ENCODE assay signal across 9 cellular contexts in the genomic region with DNA sequence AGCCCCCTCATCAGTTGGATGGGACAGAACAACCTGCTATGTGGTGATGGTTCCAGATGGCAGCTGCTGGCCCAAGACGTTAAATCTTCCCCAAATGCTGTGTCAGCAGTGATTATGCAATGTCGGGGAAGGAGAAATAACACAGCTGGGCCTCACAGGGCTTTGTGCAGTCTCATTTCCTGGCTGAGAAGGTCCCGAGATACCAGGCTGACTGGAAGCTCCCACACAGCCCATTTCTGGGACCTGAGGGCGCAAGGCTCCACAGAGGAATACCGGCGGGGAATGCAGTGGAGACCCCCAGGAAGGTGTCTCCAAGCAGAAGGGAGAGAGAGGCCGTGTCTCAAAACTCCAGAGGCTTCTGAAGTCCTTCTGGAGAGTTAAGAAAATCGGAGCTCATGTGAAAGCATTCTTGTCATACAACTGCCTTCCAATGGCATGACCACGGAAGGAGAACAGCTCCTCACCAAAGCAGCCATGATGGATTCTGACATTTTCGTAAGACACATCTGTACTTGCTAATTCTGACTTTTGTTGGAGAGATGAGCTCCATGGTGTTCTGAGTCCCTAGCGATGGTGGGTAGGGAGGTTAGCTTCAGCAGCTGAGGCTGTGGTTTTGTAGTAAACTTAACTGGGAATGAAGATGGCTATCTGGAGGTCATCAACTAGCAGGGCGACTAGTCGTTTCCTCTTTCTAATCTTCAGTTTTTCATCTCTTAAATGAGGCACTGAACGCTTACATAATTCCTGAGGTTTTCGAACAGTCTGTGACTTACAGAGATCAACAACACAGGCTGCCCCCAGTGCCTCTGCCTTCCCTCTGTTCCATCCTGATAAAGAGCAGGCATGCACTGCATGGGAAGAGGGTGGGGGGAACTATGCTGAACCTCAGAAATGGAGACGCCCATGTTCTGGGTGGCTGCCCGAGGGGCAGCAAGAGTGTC. TPM values are rescaled to one million over a fixed set of nuclear protein-coding genes. Genes with fewer than 3 reads are reported as not detected.
DNase-seq lines count a peak whose midpoint lies in the region; TF ChIP-seq lines count a peak whose summit lies in the region.
"Had no signal": no experiment of that assay in that cellular context is flagged by ENCODE, and none has a peak within 500 bp of the region (broad histone marks: within the 10 kb centered on the region; RNA-seq: fewer than 3 reads in every experiment).

No MANE protein-coding gene starts in this region.

- H3K27ac ChIP-seq in Peyer's patch, result peak overlapping the region; percentile 49 to 77 (median 62)
- no peak overlapping the region for H3K27ac ChIP-seq in fibroblast of lung (ENCODE audit: insufficient read depth, low read length)
- H3K27ac ChIP-seq in neural progenitor cell, result no peak overlapping the region
- no peak overlapping the region for H3K27ac ChIP-seq in endodermal cell (ENCODE audit: low read depth, low read length)

- H3K27me3 Mint-ChIP-seq in neural progenitor cell (ENCODE audit: insufficient read depth, low read depth), result no peaks in the 10 kb centered on the region
- H3K27me3 Mint-ChIP-seq in endodermal cell (ENCODE audit: insufficient read depth), result peaks cover 2% of the 10 kb centered on the region

- 92 to 95% methylated on average over 8 to 17 of the region's 17 CpGs for WGBS in endodermal cell (ENCODE audit: insufficient coverage in 1 of 2, insufficient read length in 1 of 2), 2 experiments

- H4K20me1 ChIP-seq in fibroblast of lung (ENCODE audit: control insufficient read depth, extremely low read depth, insufficient read depth, low read length) (no peaks in the 10 kb centered on the region), neural progenitor cell (ENCODE audit: low read depth) (no peaks in the 10 kb centered on the region)

- H3K9ac ChIP-seq in fibroblast of lung (ENCODE audit: insufficient read depth, low read length) (no peak overlapping the region), neural progenitor cell (no peak overlapping the region), endodermal cell (ENCODE audit: extremely low read depth, low read length, poor library complexity, severe bottlenecking) (no peak overlapping the region)

- DNase-seq in AG10803 (ENCODE audit: low read depth) (peak; percentile 63), Peyer's patch (peak in 1 of 3 donors; percentile 62), fibroblast of lung (ENCODE audit: low read depth in 2 of 2) (peak; percentile 12 to 58), neural progenitor cell (ENCODE audit: low spot score) (no peak), iPS-NIHi7 (ENCODE audit: extremely low spot score) (no peak), cerebellar cortex (ENCODE audit: low spot score) (no peak), LoVo (ENCODE audit: low spot score) (no peak), endodermal cell (no peak)

- no peak overlapping the region for H3K4me3 Mint-ChIP-seq in neural progenitor cell
- no peak overlapping the region for H3K4me3 Mint-ChIP-seq in endodermal cell
- H3K4me3 Mint-ChIP-seq: B cell had no signal

- TF ChIP-seq CTCF in AG10803 (conservative IDR thresholded peaks at IDR 0.05; ENCODE audit: low read length) (no peak), Peyer's patch (IDR thresholded peaks at IDR 0.05) (no peak), fibroblast of lung (conservative IDR thresholded peaks at IDR 0.05 in 1 of 2, IDR thresholded peaks at IDR 0.05 in 1 of 2; ENCODE audit: low read depth in 1 of 2, low read length in 2 of 2) (no peak), neural progenitor cell (IDR thresholded peaks at IDR 0.05) (no peak), endodermal cell (conservative IDR thresholded peaks at IDR 0.05) (no peak)

- no peak overlapping the region for H3K4me3 ChIP-seq in AG10803 (ENCODE audit: low read length)
- peak overlapping the region in 1 of 4 donors; percentile 7 for H3K4me3 ChIP-seq in Peyer's patch
- H3K4me3 ChIP-seq in fibroblast of lung (replicated peaks in 1 of 4; ENCODE audit: control extremely low read depth in 1 of 4, insufficient read depth in 1 of 4, low read depth in 3 of 4, low read length in 4 of 4), result no peak overlapping the region
- H3K4me3 ChIP-seq in neural progenitor cell, result no peak overlapping the region
- H3K4me3 ChIP-seq in endodermal cell (ENCODE audit: low read length), result no peak overlapping the region

- H3K79me2 ChIP-seq in fibroblast of lung (ENCODE audit: control insufficient read depth, insufficient read depth, low read length) (no peaks in the 10 kb centered on the region), neural progenitor cell (ENCODE audit: low read depth) (no peaks in the 10 kb centered on the region)

- no peaks in the 10 kb centered on the region for H3F3A ChIP-seq in neural progenitor cell (ENCODE audit: low read depth)

- peaks cover 10% of the 10 kb centered on the region for H3K9me3 Mint-ChIP-seq in neural progenitor cell
- peaks cover 13% of the 10 kb centered on the region for H3K9me3 Mint-ChIP-seq in endodermal cell

- H2AFZ ChIP-seq in fibroblast of lung (ENCODE audit: low read length), result no peak overlapping the region
- no peak overlapping the region for H2AFZ ChIP-seq in neural progenitor cell (replicated peaks)

- H3K9me3 ChIP-seq in Peyer's patch, result no peaks in the 10 kb centered on the region
- H3K9me3 ChIP-seq in fibroblast of lung (ENCODE audit: control insufficient read depth, insufficient read depth, low read depth, low read length), result no peaks in the 10 kb centered on the region
- peaks cover 6% of the 10 kb centered on the region for H3K9me3 ChIP-seq in neural progenitor cell (ENCODE audit: low read depth)
- peaks cover 8% of the 10 kb centered on the region for H3K9me3 ChIP-seq in endodermal cell (ENCODE audit: control insufficient read depth, low read length)

- peak overlapping the region; percentile 62 for H3K27ac Mint-ChIP-seq in neural progenitor cell
- H3K27ac Mint-ChIP-seq in endodermal cell, result no peak overlapping the region
- H3K27ac Mint-ChIP-seq: B cell had no signal

- TF ChIP-seq POLR2A in Peyer's patch (IDR thresholded peaks at IDR 0.05), result no peak

- no peak overlapping the region for H3K4me2 ChIP-seq in fibroblast of lung (ENCODE audit: extremely low read depth, insufficient read depth, low read length)
- H3K4me2 ChIP-seq in neural progenitor cell, result no peak overlapping the region

- H3K4me1 ChIP-seq in Peyer's patch (peaks cover 0 to 42% (median 6%) of the 10 kb centered on the region in 4 donors), fibroblast of lung (ENCODE audit: control insufficient read depth, extremely low read depth, insufficient read depth, low read length) (peaks cover 2% of the 10 kb centered on the region), neural progenitor cell (peaks cover 14% of the 10 kb centered on the region), endodermal cell (ENCODE audit: control insufficient read depth, insufficient read depth, low read length) (peaks cover 5% of the 10 kb centered on the region)

- H3K27me3 ChIP-seq in Peyer's patch, result no peaks in the 10 kb centered on the region
- H3K27me3 ChIP-seq in fibroblast of lung (ENCODE audit: control insufficient read depth, insufficient read depth, low read length), result peaks cover 2% of the 10 kb centered on the region
- no peaks in the 10 kb centered on the region for H3K27me3 ChIP-seq in neural progenitor cell
- H3K27me3 ChIP-seq in endodermal cell (ENCODE audit: control insufficient read depth, insufficient read depth, low read length, poor library complexity, severe bottlenecking), result no peaks in the 10 kb centered on the region

- H3K36me3 ChIP-seq in Peyer's patch (no peaks in the 10 kb centered on the region), fibroblast of lung (ENCODE audit: control insufficient read depth, insufficient read depth, low read length) (no peaks in the 10 kb centered on the region), neural progenitor cell (no peaks in the 10 kb centered on the region), endodermal cell (ENCODE audit: control insufficient read depth, insufficient read depth, low read length) (no peaks in the 10 kb centered on the region)

- peaks cover 8% of the 10 kb centered on the region for H3K4me1 Mint-ChIP-seq in neural progenitor cell
- H3K4me1 Mint-ChIP-seq in endodermal cell, result peaks cover 15% of the 10 kb centered on the region

- H3K36me3 Mint-ChIP-seq in neural progenitor cell, result peaks cover 7% of the 10 kb centered on the region
- peaks cover under 1% of the 10 kb centered on the region for H3K36me3 Mint-ChIP-seq in endodermal cell (ENCODE audit: low read depth)

RNA-seq across cellular contexts. Expression of a gene that starts 28.4 kb away (rescaled TPM):
- 100 to 1,000 TPM in 1 of 4 donors, 10 to 100 TPM in 3; 64.3 to 125 (median 78.0) TPM for total RNA-seq in Peyer's patch
- 28.7 and 35.2 TPM in 2 replicates for total RNA-seq in fibroblast of lung
- 14.8 and 20.3 TPM in 2 replicates for polyA plus RNA-seq in fibroblast of lung
- polyA plus RNA-seq in fibroblast of lung (2012), result 6.5 and 9.4 TPM in 2 replicates
- polyA minus RNA-seq in fibroblast of lung (ENCODE audit: low replicate concordance), result 8.2 and 36.5 TPM in 2 replicates
- 56.7 and 70.0 TPM in 2 replicates for total RNA-seq in neural progenitor cell (ENCODE audit: low replicate concordance)
- total RNA-seq in endodermal cell, result 10 to 100 TPM; 66.1 to 69.2 TPM
- polyA plus RNA-seq in endodermal cell (2013, experiment 1 of 2), result 53.6 TPM
- polyA plus RNA-seq in endodermal cell (2013, experiment 2 of 2), result 53.5 TPM

Comparison
In these comparisons a context has a peak if more than half of its experiments do, and no peak if none do; other contexts are left out.
1. DNase-seq: peak in AG10803 (single experiment) and fibroblast of lung (2 of 2); none in neural progenitor cell (single experiment), iPS-NIHi7 (single experiment), cerebellar cortex (single experiment), LoVo (single experiment) and endodermal cell (single experiment).
2. H3K27ac ChIP-seq: peak in Peyer's patch (4 of 4); none in fibroblast of lung (single experiment), neural progenitor cell (single experiment) and endodermal cell (single experiment).